ENCODE assay signal across 17 cellular contexts in the genomic region with DNA sequence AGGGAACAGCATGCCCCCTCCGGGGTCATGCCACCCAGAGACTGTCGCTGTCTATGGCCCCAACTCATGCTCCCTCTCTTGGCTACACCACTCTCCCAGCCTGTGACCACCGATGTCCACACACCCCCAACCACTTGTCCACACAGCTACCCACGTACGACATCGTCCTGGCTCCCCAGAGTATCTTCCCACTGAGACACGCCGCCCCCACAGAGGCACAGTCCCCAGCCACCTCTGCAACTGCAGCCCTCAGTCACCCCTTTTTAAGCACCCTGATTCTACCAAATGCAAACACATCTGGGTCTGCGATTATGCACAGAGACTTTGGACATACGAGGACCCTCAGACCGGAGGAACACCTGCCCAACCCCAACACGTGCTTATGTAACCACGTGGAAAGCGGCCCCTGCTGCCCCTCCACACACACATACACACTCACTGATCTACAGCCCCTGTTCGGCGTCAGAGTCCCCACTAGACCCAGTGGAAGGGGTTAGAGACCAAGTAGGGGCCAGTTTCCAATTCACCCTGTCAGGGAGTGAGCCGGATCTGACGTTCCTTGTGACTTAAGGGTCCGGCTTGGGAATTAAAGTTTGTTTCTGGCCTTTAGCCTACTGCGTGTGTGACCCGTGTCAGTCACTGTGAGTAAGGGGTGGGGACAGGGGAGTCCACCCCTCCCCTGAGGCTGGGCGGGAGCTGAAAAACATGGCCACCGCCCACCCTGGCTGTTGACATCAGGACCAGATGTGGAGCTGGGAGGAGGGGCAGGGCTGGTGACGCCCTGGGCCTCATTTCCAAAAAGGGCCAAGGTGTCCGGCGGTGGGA. TPM values are rescaled to one million over a fixed set of nuclear protein-coding genes. Genes with fewer than 3 reads are reported as not detected.
DNase-seq lines count a peak whose midpoint lies in the region; ATAC-seq lines count a peak whose summit lies in the region.
"Had no signal": no experiment of that assay in that cellular context is flagged by ENCODE, and none has a peak within 500 bp of the region (broad histone marks: within the 10 kb centered on the region; RNA-seq: fewer than 3 reads in every experiment).

No MANE protein-coding gene starts in this region.

- ATAC-seq in Right ventricle myocardium inferior, result peak; percentile 91
- peak; percentile 91 for ATAC-seq in Right ventricle myocardium superior (ENCODE audit: poor library complexity)
- no peak for ATAC-seq in HG03457 (IDR thresholded peaks at IDR 0.05; ENCODE audit: unreplicated experiment)
- ATAC-seq in GM19395 (IDR thresholded peaks at IDR 0.05; ENCODE audit: unreplicated experiment), result no peak
- no peak for ATAC-seq in GM18907 (IDR thresholded peaks at IDR 0.05; ENCODE audit: unreplicated experiment)
- ATAC-seq: naive thymus-derived CD8-positive, alpha-beta T cell; stimulated activated naive CD8-positive, alpha-beta T cell treated with anti-CD3 and anti-CD28 coated beads, Interleukin-15, Interleukin-2, amounts not matched to agents 100 U/mL and 50 U/mL, for 24 hours had no signal

- no peak overlapping the region for H3K27ac ChIP-seq in trophoblast cell (ENCODE audit: low read depth, low read length)

- H3K9ac ChIP-seq in trophoblast cell (ENCODE audit: low read length), result no peak overlapping the region

- DNase-seq in Right ventricle myocardium inferior (ENCODE audit: missing footprints) (peak; percentile 91), cardiac septum (ENCODE audit: low spot score) (no peak), Right ventricle myocardium superior (peak; percentile 93), trophoblast cell (no peak)
- DNase-seq in T-helper 2 cell treated with Interferon-gamma antibody and Interleukin-4, amounts not matched to agents 5 μg/mL and 100 μg/mL, for 36 hours (ENCODE audit: low spot score), result no peak
- DNase-seq: 8988T; activated CD4-positive, alpha-beta T cell treated with anti-CD3 and anti-CD28 coated beads, Interleukin-2, amount 50 U/mL, for 1 hour; activated naive CD4-positive, alpha-beta T cell treated with Interleukin-2 at 50 U/mL for 16 hours; DMS153; KBM-7; NCI-H2081 treated with DMSO at 0.1 percent for 48 hours; stimulated activated CD4-positive, alpha-beta T cell treated with anti-CD3 and anti-CD28 coated beads, Interleukin-1b, Interleukin-23, amount 100 ng/mL, for 48 hours; stimulated activated naive CD8-positive, alpha-beta T cell treated with anti-CD3 and anti-CD28 coated beads, Interleukin-15, Interleukin-2, amounts not matched to agents 100 U/mL and 50 U/mL, for 24 hours had no signal

- no peaks in the 10 kb centered on the region for H3K27me3 Mint-ChIP-seq in T-helper 2 cell treated with Interferon-gamma antibody and Interleukin-4, amounts not matched to agents 5 μg/mL and 100 μg/mL, for 36 hours (ENCODE audit: low read depth)

- H3K4me2 ChIP-seq in trophoblast cell (ENCODE audit: low read length), result no peak overlapping the region

- H3K4me1 Mint-ChIP-seq in T-helper 2 cell treated with Interferon-gamma antibody and Interleukin-4, amounts not matched to agents 5 μg/mL and 100 μg/mL, for 36 hours (ENCODE audit: low read depth), result peaks cover 10% of the 10 kb centered on the region

- H2AFZ ChIP-seq in trophoblast cell (ENCODE audit: insufficient read depth, low read length, poor library complexity), result no peak overlapping the region

- H4K8ac ChIP-seq in trophoblast cell (ENCODE audit: low read depth, low read length), result no peak overlapping the region

- H3K4ac ChIP-seq in trophoblast cell (ENCODE audit: low read depth, low read length), result no peak overlapping the region

- H3K4me3 ChIP-seq in trophoblast cell (ENCODE audit: low read depth, low read length), result no peak overlapping the region

- H3K18ac ChIP-seq in trophoblast cell (ENCODE audit: low read length), result no peak overlapping the region

- no peak overlapping the region for H3K27ac Mint-ChIP-seq in T-helper 2 cell treated with Interferon-gamma antibody and Interleukin-4, amounts not matched to agents 5 μg/mL and 100 μg/mL, for 36 hours

- intact Hi-C loops in Right ventricle myocardium inferior (cut with DNase I) (loop anchor here (10.0 kb wide), 1 partner anchor 238 kb away; the partner anchor contains the start of gene ERICH4), cardiac septum (cut with DNase I) (loop anchor here (5.0 kb wide), 1 partner anchor 230 kb away; the partner anchor contains the start of gene DMAC2), Right ventricle myocardium superior (cut with DNase I) (no loop called here)

- H4K12ac ChIP-seq in trophoblast cell (ENCODE audit: low read depth, low read length), result no peak overlapping the region

- H3K79me2 ChIP-seq in trophoblast cell (ENCODE audit: control insufficient read depth, insufficient read depth, low read length, poor library complexity), result no peaks in the 10 kb centered on the region

- H3K14ac ChIP-seq in trophoblast cell (ENCODE audit: low read length), result no peak overlapping the region

- H3K4me3 Mint-ChIP-seq in T-helper 2 cell treated with Interferon-gamma antibody and Interleukin-4, amounts not matched to agents 5 μg/mL and 100 μg/mL, for 36 hours, result no peak overlapping the region
- H3K4me3 Mint-ChIP-seq: naive thymus-derived CD8-positive, alpha-beta T cell had no signal

- H3K36me3 Mint-ChIP-seq in T-helper 2 cell treated with Interferon-gamma antibody and Interleukin-4, amounts not matched to agents 5 μg/mL and 100 μg/mL, for 36 hours (ENCODE audit: low read depth), result no peaks in the 10 kb centered on the region
- H3K36me3 Mint-ChIP-seq: naive thymus-derived CD8-positive, alpha-beta T cell had no signal

- H2BK5ac ChIP-seq in trophoblast cell (ENCODE audit: low read depth, low read length, poor library complexity), result no peak overlapping the region

- H3K4me1 ChIP-seq in trophoblast cell (ENCODE audit: control insufficient read depth in 1 of 2, insufficient read depth in 2 of 2, low read length in 2 of 2), result no peaks in the 10 kb centered on the region

- H3K9me3 Mint-ChIP-seq in T-helper 2 cell treated with Interferon-gamma antibody and Interleukin-4, amounts not matched to agents 5 μg/mL and 100 μg/mL, for 36 hours, result no peaks in the 10 kb centered on the region
- H3K9me3 Mint-ChIP-seq: naive thymus-derived CD8-positive, alpha-beta T cell had no signal

- peak overlapping the region; percentile 52 for H2BK12ac ChIP-seq in trophoblast cell (ENCODE audit: low read length)

- H3K27me3 ChIP-seq in trophoblast cell (ENCODE audit: insufficient read depth, low read length), result no peaks in the 10 kb centered on the region

- H2AK5ac ChIP-seq in trophoblast cell (ENCODE audit: low read length), result peak overlapping the region; percentile 40

- H3K79me1 ChIP-seq in trophoblast cell (ENCODE audit: low read length), result no peaks in the 10 kb centered on the region

- WGBS in trophoblast cell (ENCODE audit: extremely low coverage, insufficient coverage, insufficient read length), result no CpG with 5 or more reads among the region's 26 CpGs

- H3K36me3 ChIP-seq in trophoblast cell (ENCODE audit: control insufficient read depth in 1 of 2, insufficient read depth in 2 of 2, low read length in 2 of 2), result peaks cover 7 to 11% of the 10 kb centered on the region in 2 experiments

- no peak overlapping the region for H4K91ac ChIP-seq in trophoblast cell (ENCODE audit: low read depth, low read length)

- no peaks in the 10 kb centered on the region for H3K9me3 ChIP-seq in trophoblast cell (ENCODE audit: insufficient read depth, low read depth, low read length)

- no peak overlapping the region for H3K23ac ChIP-seq in trophoblast cell (ENCODE audit: low read length)

- H2BK120ac ChIP-seq in trophoblast cell (ENCODE audit: insufficient read depth, low read length, poor library complexity), result no peak overlapping the region

RNA-seq across cellular contexts. Expression of gene AXL, which starts 11.9 kb away (rescaled TPM):
- total RNA-seq in Right ventricle myocardium inferior, result 19.8 TPM
- 13.0 TPM for total RNA-seq in cardiac septum
- 18.0 TPM for total RNA-seq in Right ventricle myocardium superior
- polyA plus RNA-seq in trophoblast cell (2013), result 76.6 and 78.9 TPM in 2 replicates
- total RNA-seq: naive thymus-derived CD8-positive, alpha-beta T cell had no signal

RNA-seq across cellular contexts. Expression of gene CYP2S1, which starts 14.1 kb away (rescaled TPM):
- total RNA-seq in Right ventricle myocardium inferior, result 0.73 TPM
- 0.48 TPM for total RNA-seq in cardiac septum
- total RNA-seq in Right ventricle myocardium superior, result 0.56 TPM
- 10.3 and 11.2 TPM in 2 replicates for polyA plus RNA-seq in trophoblast cell (2013)
- total RNA-seq: naive thymus-derived CD8-positive, alpha-beta T cell had no signal
- polyA plus RNA-seq: naive thymus-derived CD8-positive, alpha-beta T cell had no signal

RNA-seq across cellular contexts. Expression of gene HNRNPUL1, which starts 57.0 kb away (rescaled TPM):
- total RNA-seq in Right ventricle myocardium inferior (110 TPM), cardiac septum (109 TPM), Right ventricle myocardium superior (114 TPM)
- 233 and 238 TPM in 2 replicates for polyA plus RNA-seq in trophoblast cell (2013)

Comparison
In these comparisons a context has a peak if more than half of its experiments do, and no peak if none do; other contexts are left out.
1. DNase-seq: peak in Right ventricle myocardium inferior (single experiment) and Right ventricle myocardium superior (single experiment); none in cardiac septum (single experiment), trophoblast cell (0 of 2) and T-helper 2 cell treated with Interferon-gamma antibody and Interleukin-4, amounts not matched to agents 5 μg/mL and 100 μg/mL, for 36 hours (single experiment).
2. ATAC-seq: peak in Right ventricle myocardium inferior (single experiment) and Right ventricle myocardium superior (single experiment); none in HG03457 (single experiment), GM19395 (single experiment) and GM18907 (single experiment).